8 cellular contexts compared by ENCODE assay signal in genomic region chr2:29129586-29130281, GRCh38. TPM values are rescaled to one million over a fixed set of nuclear protein-coding genes. Genes with fewer than 3 reads are reported as not detected.
A peak's percentile ranks its signal among the peaks of the same experiment; 100 is the strongest.
DNase-seq lines count a peak whose midpoint lies in the region; ATAC-seq and TF ChIP-seq lines count a peak whose summit lies in the region.

No MANE protein-coding gene starts in this region.

- H3K27me3 ChIP-seq in CD4-positive, CD25-positive, alpha-beta regulatory T cell (ENCODE audit: control insufficient read depth, insufficient read depth, low read length) = no peaks in the 10 kb centered on the region
- no peaks in the 10 kb centered on the region for H3K27me3 ChIP-seq in ascending aorta

- no peaks in the 10 kb centered on the region for H3K27me3 Mint-ChIP-seq in CD4-positive, CD25-positive, alpha-beta regulatory T cell
- no peaks in the 10 kb centered on the region for H3K27me3 Mint-ChIP-seq in mesothelial cell of epicardium (ENCODE audit: low read depth)

- peak in 1 of 3 donors; percentile 16 for DNase-seq in CD4-positive, CD25-positive, alpha-beta regulatory T cell
- no peak for DNase-seq in ascending aorta (ENCODE audit: low spot score in 2 of 2)
- DNase-seq in mesothelial cell of epicardium (ENCODE audit: low spot score in 2 of 2, unreplicated experiment in 2 of 2) = no peak
- DNase-seq in Kasumi-1 (lab: John Stamatoyannopoulos, UW) = no peak
- no peak for DNase-seq in stimulated activated CD4-positive, alpha-beta T cell treated with anti-CD3 and anti-CD28 coated beads, Interleukin-4, amount 100 ng/mL, for 1 hour
- no peak for DNase-seq in NCI-H1436 (lab: John Stamatoyannopoulos, UW)
- no peak for DNase-seq in cortex of kidney (lab: John Stamatoyannopoulos, UW)

- peak overlapping the region in 2 of 3 donors; percentile 14 to 83 for H3K27ac Mint-ChIP-seq in CD4-positive, CD25-positive, alpha-beta regulatory T cell
- H3K27ac Mint-ChIP-seq in mesothelial cell of epicardium = peak overlapping the region; percentile 30

- ATAC-seq in CD4-positive, CD25-positive, alpha-beta regulatory T cell (ENCODE audit: low read depth in 2 of 2) = no peak
- ATAC-seq in HG02798 (IDR thresholded peaks at IDR 0.05; ENCODE audit: poor library complexity, unreplicated experiment) = peak; percentile 31

- TF ChIP-seq CTCF in ascending aorta (IDR thresholded peaks at IDR 0.05) = no peak
- TF ChIP-seq CTCF in mesothelial cell of epicardium (IDR thresholded peaks at IDR 0.05; ENCODE audit: unreplicated experiment) = no peak

- peaks cover 0 to 2% of the 10 kb centered on the region in 2 experiments for H3K9me3 ChIP-seq in CD4-positive, CD25-positive, alpha-beta regulatory T cell (ENCODE audit: control insufficient read depth in 2 of 2, low read length in 2 of 2)
- peaks cover 0 to 3% of the 10 kb centered on the region in 2 donors for H3K9me3 ChIP-seq in ascending aorta

- H3K9me3 Mint-ChIP-seq in CD4-positive, CD25-positive, alpha-beta regulatory T cell = peaks cover 0 to 3% (median 0%) of the 10 kb centered on the region in 7 donors
- H3K9me3 Mint-ChIP-seq in mesothelial cell of epicardium = peaks cover 8% of the 10 kb centered on the region

- peaks cover 17 to 30% (median 27%) of the 10 kb centered on the region in 4 donors for H3K4me1 Mint-ChIP-seq in CD4-positive, CD25-positive, alpha-beta regulatory T cell
- peaks cover 17% of the 10 kb centered on the region for H3K4me1 Mint-ChIP-seq in mesothelial cell of epicardium

- H3K36me3 ChIP-seq in CD4-positive, CD25-positive, alpha-beta regulatory T cell (ENCODE audit: control insufficient read depth, insufficient read depth, low read length) = peaks cover 43% of the 10 kb centered on the region
- H3K36me3 ChIP-seq in ascending aorta = peaks cover 12 to 29% of the 10 kb centered on the region in 2 donors

- H3K36me3 Mint-ChIP-seq in CD4-positive, CD25-positive, alpha-beta regulatory T cell = peaks cover 52% of the 10 kb centered on the region
- H3K36me3 Mint-ChIP-seq in mesothelial cell of epicardium = peaks cover 30% of the 10 kb centered on the region

- intact Hi-C loops in ascending aorta (cut with DNase I) = no loop called here

- peaks cover 3% of the 10 kb centered on the region for H3K4me1 ChIP-seq in CD4-positive, CD25-positive, alpha-beta regulatory T cell (ENCODE audit: control insufficient read depth, insufficient read depth, low read length, poor library complexity, severe bottlenecking)
- H3K4me1 ChIP-seq in ascending aorta = peaks cover 3 to 9% of the 10 kb centered on the region in 2 donors

- no peak overlapping the region for H3K27ac ChIP-seq in CD4-positive, CD25-positive, alpha-beta regulatory T cell (ENCODE audit: insufficient read depth, low read length, poor library complexity, severe bottlenecking)
- peak overlapping the region; percentile 74 to 75 for H3K27ac ChIP-seq in ascending aorta

- no peak overlapping the region for H3K4me3 Mint-ChIP-seq in CD4-positive, CD25-positive, alpha-beta regulatory T cell
- no peak overlapping the region for H3K4me3 Mint-ChIP-seq in mesothelial cell of epicardium

- no peak overlapping the region for H3K4me3 ChIP-seq in CD4-positive, CD25-positive, alpha-beta regulatory T cell (ENCODE audit: low read depth, low read length)
- H3K4me3 ChIP-seq in ascending aorta = peak overlapping the region in 1 of 2 donors; percentile 47

RNA-seq across cellular contexts. Expression of gene CLIP4, which starts 14.5 kb away (rescaled TPM):
- 37.7 TPM for total RNA-seq in CD4-positive, CD25-positive, alpha-beta regulatory T cell
- polyA plus RNA-seq in CD4-positive, CD25-positive, alpha-beta regulatory T cell = 10 to 100 TPM; 13.5 to 22.5 (median 16.9) TPM
- 9.5 TPM for total RNA-seq in ascending aorta
- total RNA-seq in mesothelial cell of epicardium = 28.7 to 31.7 TPM (median 28.8 TPM) in 3 replicates

RNA-seq across cellular contexts. Expression of gene PCARE, which starts 55.4 kb away (rescaled TPM):
- not detected for total RNA-seq in CD4-positive, CD25-positive, alpha-beta regulatory T cell
- not detected for polyA plus RNA-seq in CD4-positive, CD25-positive, alpha-beta regulatory T cell
- not detected for total RNA-seq in ascending aorta
- total RNA-seq in mesothelial cell of epicardium = 0.07 to 0.22 TPM (median 0.09 TPM) in 3 replicates
